4 cellular contexts compared by ENCODE assay signal in genomic region chr9:29969408-29969807, GRCh38.
"Had no signal": no experiment of that assay in that cellular context is flagged by ENCODE, and none has a peak within 500 bp of the region (broad histone marks: within the 10 kb centered on the region; RNA-seq: fewer than 3 reads in every experiment).

No MANE protein-coding gene starts in this region.

- H3K27ac Mint-ChIP-seq: GM23338, H9 had no signal

- ATAC-seq: GM23338 had no signal

- H3K4me3 Mint-ChIP-seq: GM23338, H9 had no signal

- DNase-seq: H9, HCEC 1CT, IMR-90 had no signal

- H3K4me1 Mint-ChIP-seq: GM23338, H9 had no signal
